1 cellular context compared by ENCODE assay signal in genomic region chr13:113410472-113411201, GRCh38.
TF ChIP-seq lines count a peak whose summit lies in the region.

No MANE protein-coding gene starts in this region.

TF ChIP-seq in IMR-90, 13 proteins besides CTCF, POLR2A, EP300 and RAD21 (continued from another document):
- TF ChIP-seq ELK1 (IDR thresholded peaks at IDR 0.05; ENCODE audit: borderline replicate concordance, low read depth, low read length) (no peak), RCOR1 (IDR thresholded peaks at IDR 0.05; ENCODE audit: insufficient replicate concordance, low read length) (peak; percentile 20)
